ENCODE assay signal across 17 cellular contexts in genomic region chr14:72701610-72702009, GRCh38.
A peak's percentile ranks its signal among the peaks of the same experiment; 100 is the strongest.
DNase-seq lines count a peak whose midpoint lies in the region; ATAC-seq, FAIRE-seq and TF ChIP-seq lines count a peak whose summit lies in the region.
"Had no signal": no experiment of that assay in that cellular context is flagged by ENCODE, and none has a peak within 500 bp of the region (broad histone marks: within the 10 kb centered on the region; RNA-seq: fewer than 3 reads in every experiment).

No MANE protein-coding gene starts in this region.

- H3K27ac ChIP-seq in left ventricle myocardium inferior (replicated peaks) (peak overlapping the region; percentile 55), upper lobe of right lung (no peak overlapping the region)

- no peak overlapping the region for H3K4me3 Mint-ChIP-seq in T-helper 17 cell
- H3K4me3 Mint-ChIP-seq: WTC11 had no signal

- TF ChIP-seq CTCF in left ventricle myocardium inferior (IDR thresholded peaks at IDR 0.05; ENCODE audit: borderline replicate concordance) (no peak), upper lobe of right lung (IDR thresholded peaks at IDR 0.05) (no peak)

- ATAC-seq in Right ventricle myocardium inferior: peak; percentile 74
- ATAC-seq in upper lobe of right lung: peak; percentile 56
- no peak for ATAC-seq in T-helper 17 cell
- ATAC-seq: HCT116, WTC11 had no signal

- no peaks in the 10 kb centered on the region for H3K9me3 ChIP-seq in left ventricle myocardium inferior (replicated peaks)
- no peaks in the 10 kb centered on the region for H3K9me3 ChIP-seq in upper lobe of right lung
- H3K9me3 ChIP-seq in T-helper 17 cell (ENCODE audit: control insufficient read depth, low read length, poor library complexity, severe bottlenecking): no peaks in the 10 kb centered on the region

- peaks cover 6% of the 10 kb centered on the region for H3K4me1 Mint-ChIP-seq in T-helper 17 cell

- H3K27me3 Mint-ChIP-seq in T-helper 17 cell: peaks cover 5% of the 10 kb centered on the region

- no peaks in the 10 kb centered on the region for H3K36me3 ChIP-seq in left ventricle myocardium inferior
- no peaks in the 10 kb centered on the region for H3K36me3 ChIP-seq in upper lobe of right lung

- intact Hi-C loops in Right ventricle myocardium inferior (cut with DNase I) (no loop called here), cardiac septum (cut with DNase I) (no loop called here), left ventricle myocardium inferior (cut with micrococcal nuclease) (no loop called here), upper lobe of right lung (cut with DNase I) (no loop called here)

- no peak overlapping the region for H3K27ac Mint-ChIP-seq in T-helper 17 cell
- H3K27ac Mint-ChIP-seq: WTC11 had no signal

- no peak for DNase-seq in Right ventricle myocardium inferior (ENCODE audit: missing footprints)
- no peak for DNase-seq in cardiac septum (ENCODE audit: low spot score)
- DNase-seq in RPMI7951 (ENCODE audit: low read depth): peak; percentile 84
- peak; percentile 34 for DNase-seq in left ventricle myocardium inferior
- DNase-seq in upper lobe of right lung: no peak
- DNase-seq in GM19239 (ENCODE audit: insufficient read length, low spot score): no peak
- no peak for DNase-seq in T-helper 17 cell
- DNase-seq in DMS53 (lab: John Stamatoyannopoulos, UW): no peak
- DNase-seq: Calu3; Karpas-422; NCI-H2107; NK-92 treated with Interleukin-12 subunit alpha and Interleukin-12 subunit beta, amount 100 ng/mL, for 24 hours; occipital lobe had no signal

- H3K4me1 ChIP-seq in left ventricle myocardium inferior (peaks cover 54% of the 10 kb centered on the region), upper lobe of right lung (no peaks in the 10 kb centered on the region)

- H3K4me3 ChIP-seq in left ventricle myocardium inferior: no peak overlapping the region
- H3K4me3 ChIP-seq in upper lobe of right lung: no peak overlapping the region
- H3K4me3 ChIP-seq: dorsolateral prefrontal cortex, smooth muscle cell had no signal

- no peaks in the 10 kb centered on the region for H3K27me3 ChIP-seq in left ventricle myocardium inferior (ENCODE audit: low read depth)
- H3K27me3 ChIP-seq in upper lobe of right lung: no peaks in the 10 kb centered on the region
- H3K27me3 ChIP-seq: dorsolateral prefrontal cortex had no signal

- peaks cover 6% of the 10 kb centered on the region for H3K36me3 Mint-ChIP-seq in T-helper 17 cell (ENCODE audit: low read depth)
- H3K36me3 Mint-ChIP-seq: WTC11 had no signal

- FAIRE-seq in GM19239 (lab: Jason Lieb, UNC): no peak

Comparison
In these comparisons a context has a peak if more than half of its experiments do, and no peak if none do; other contexts are left out.
1. DNase-seq: peak in RPMI7951 (single experiment) and left ventricle myocardium inferior (single experiment); none in Right ventricle myocardium inferior (single experiment), cardiac septum (single experiment), upper lobe of right lung (single experiment), GM19239 (single experiment), T-helper 17 cell (0 of 3) and DMS53 (single experiment).